Comparison of ENCODE assay signal across 8 cellular contexts in the genomic region with DNA sequence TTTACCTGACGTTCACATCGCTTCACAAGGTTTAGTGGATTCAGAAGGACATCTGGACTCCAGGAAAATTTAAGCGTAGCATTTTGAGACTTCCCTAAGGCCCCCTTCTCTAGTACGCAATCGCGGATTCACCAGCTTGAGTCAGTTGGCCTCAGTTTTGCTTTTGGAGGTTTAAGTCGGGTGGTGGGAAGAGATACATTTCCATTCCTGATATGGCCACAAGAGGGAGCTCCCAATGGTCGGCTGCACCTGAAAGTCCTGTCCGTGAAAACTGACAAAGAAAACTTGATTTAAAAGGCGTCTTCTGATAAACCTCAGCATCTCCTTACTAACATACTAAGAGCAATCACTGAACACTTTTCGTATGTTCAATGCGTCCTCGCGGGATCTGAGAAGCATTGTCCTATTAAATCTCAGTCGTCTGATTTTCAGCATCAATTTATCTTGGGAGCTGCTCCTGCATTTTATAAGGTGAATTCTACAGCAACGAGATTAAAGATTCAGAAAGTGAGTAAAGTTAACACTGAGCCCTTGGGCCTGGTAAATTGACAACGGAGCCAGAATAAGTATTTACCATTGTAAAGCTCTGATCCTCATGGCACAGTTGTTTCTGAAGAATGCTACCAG. TPM values are rescaled to one million over a fixed set of nuclear protein-coding genes. Genes with fewer than 3 reads are reported as not detected.
DNase-seq lines count a peak whose midpoint lies in the region; ATAC-seq and TF ChIP-seq lines count a peak whose summit lies in the region.

No MANE protein-coding gene starts in this region.

- H3K4me2 ChIP-seq in SU-DHL-6 (ENCODE audit: low read depth, low read length, poor library complexity, severe bottlenecking), result no peak overlapping the region
- H3K4me2 ChIP-seq in hepatocyte, result peak overlapping the region; percentile 47

- H4K20me1 ChIP-seq in SU-DHL-6 (ENCODE audit: low read depth, low read length), result no peaks in the 10 kb centered on the region
- no peaks in the 10 kb centered on the region for H4K20me1 ChIP-seq in hepatocyte (ENCODE audit: insufficient read depth, poor library complexity, severe bottlenecking)

- H3K4me3 ChIP-seq in BJ (ENCODE audit: low read depth, low read length), result no peak overlapping the region
- H3K4me3 ChIP-seq in SU-DHL-6 (ENCODE audit: insufficient read depth, low read length, poor library complexity, severe bottlenecking), result no peak overlapping the region
- no peak overlapping the region for H3K4me3 ChIP-seq in hepatocyte
- H3K4me3 ChIP-seq in retinal pigment epithelial cell (ENCODE audit: low read length), result peak overlapping the region; percentile 23

- WGBS in hepatocyte (ENCODE audit: low lambda C conversion rate, missing lambda C conversion rate), result 27% methylated on average over 17 of the region's 17 CpGs

- H2AFZ ChIP-seq in SU-DHL-6 (ENCODE audit: low read depth, low read length, severe bottlenecking) (no peak overlapping the region), hepatocyte (no peak overlapping the region)

- no peaks in the 10 kb centered on the region for H3K9me2 ChIP-seq in SU-DHL-6 (replicated peaks; ENCODE audit: insufficient read depth, low read length)
- no peaks in the 10 kb centered on the region for H3K9me2 ChIP-seq in hepatocyte (replicated peaks; ENCODE audit: insufficient read depth)

- peak; percentile 89 for TF ChIP-seq CTCF in BJ (IDR thresholded peaks at IDR 0.05; ENCODE audit: insufficient read depth, low read depth, low read length)
- TF ChIP-seq CTCF in SU-DHL-6 (IDR thresholded peaks at IDR 0.05; ENCODE audit: insufficient read depth, low read length, poor library complexity, severe bottlenecking), result peak; percentile 70
- TF ChIP-seq CTCF in hepatocyte (IDR thresholded peaks at IDR 0.05; ENCODE audit: poor library complexity), result peak; percentile 95
- TF ChIP-seq CTCF in retinal pigment epithelial cell (conservative IDR thresholded peaks at IDR 0.05; ENCODE audit: low read depth, low read length), result peak; percentile 88

- H3K27ac ChIP-seq in SU-DHL-6 (ENCODE audit: low read depth, low read length) (no peak overlapping the region), hepatocyte (no peak overlapping the region)

- H3K36me3 ChIP-seq in BJ (ENCODE audit: control insufficient read depth, insufficient read depth, low read length) (no peaks in the 10 kb centered on the region), SU-DHL-6 (ENCODE audit: low read length) (no peaks in the 10 kb centered on the region), hepatocyte (replicated peaks; ENCODE audit: insufficient read depth, low read depth) (no peaks in the 10 kb centered on the region)

- H3K4me1 ChIP-seq in hepatocyte (ENCODE audit: insufficient read depth), result no peaks in the 10 kb centered on the region

- H3K9me3 ChIP-seq in SU-DHL-6 (ENCODE audit: insufficient read depth, low read length) (no peaks in the 10 kb centered on the region), hepatocyte (ENCODE audit: low read depth) (no peaks in the 10 kb centered on the region)

- CTCF ChIA-PET in BJ (lab: Yijun Ruan, JAX), result interaction anchor here (0.6 to 3.5 kb wide), 50 partner anchors 8 to 1128 kb away, joined by 3 to 33 read pairs (median 4); partner anchors contain the start of gene ZCCHC4

- ATAC-seq in HG03378 (IDR thresholded peaks at IDR 0.05; ENCODE audit: unreplicated experiment), result no peak

- POLR2A ChIA-PET in BJ (lab: Charles Lee), result no interaction called here

- H3K27me3 ChIP-seq in BJ (ENCODE audit: control insufficient read depth, insufficient read depth, low read length) (peaks cover 9% of the 10 kb centered on the region), SU-DHL-6 (ENCODE audit: low read length) (no peaks in the 10 kb centered on the region), hepatocyte (no peaks in the 10 kb centered on the region)

- no peak for DNase-seq in BJ (ENCODE audit: low read depth)
- peak; percentile 44 for DNase-seq in GM19240 (ENCODE audit: insufficient read length, low spot score)
- peak; percentile 60 for DNase-seq in M059J (ENCODE audit: low read depth)
- peak; percentile 31 for DNase-seq in amniotic stem cell (lab: John Stamatoyannopoulos, UW)
- DNase-seq in hepatocyte (ENCODE audit: low spot score), result peak; percentile 79
- DNase-seq in retinal pigment epithelial cell (ENCODE audit: low read depth), result no peak

- H3F3A ChIP-seq in SU-DHL-6 (ENCODE audit: insufficient read depth), result no peaks in the 10 kb centered on the region

- H3K79me2 ChIP-seq in SU-DHL-6 (ENCODE audit: insufficient read depth, low read length) (no peaks in the 10 kb centered on the region), hepatocyte (no peaks in the 10 kb centered on the region)

- H3K9ac ChIP-seq in SU-DHL-6 (ENCODE audit: low read length), result no peak overlapping the region

RNA-seq across cellular contexts. Expression of gene LGI2, which starts 50.6 kb away (rescaled TPM):
- 0.01 TPM in 2 replicates for polyA plus RNA-seq in BJ (2011; rRNA removed)
- polyA minus RNA-seq in BJ (2011; rRNA and poly(A)+ RNA removed), result not detected in 2 replicates
- 0.07 TPM in 1 of 2 replicates, not detected in the other for total RNA-seq in M059J (2014; rRNA removed; shearing (Covaris generic))
- total RNA-seq in hepatocyte, result 0.60 and 3.6 TPM in 2 replicates
- polyA plus RNA-seq in hepatocyte, result 0.89 and 1.7 TPM in 2 replicates

Comparison
In these comparisons a context has a peak if more than half of its experiments do, and no peak if none do; other contexts are left out.
1. DNase-seq: peak in GM19240 (single experiment), M059J (single experiment), amniotic stem cell (single experiment) and hepatocyte (single experiment); none in BJ (single experiment) and retinal pigment epithelial cell (single experiment).
2. Peak in every context shown above with its lines, with median percentiles within 50 percentile points of each other: CTCF ChIP-seq.